7 cellular contexts compared by ENCODE assay signal in the genomic region with DNA sequence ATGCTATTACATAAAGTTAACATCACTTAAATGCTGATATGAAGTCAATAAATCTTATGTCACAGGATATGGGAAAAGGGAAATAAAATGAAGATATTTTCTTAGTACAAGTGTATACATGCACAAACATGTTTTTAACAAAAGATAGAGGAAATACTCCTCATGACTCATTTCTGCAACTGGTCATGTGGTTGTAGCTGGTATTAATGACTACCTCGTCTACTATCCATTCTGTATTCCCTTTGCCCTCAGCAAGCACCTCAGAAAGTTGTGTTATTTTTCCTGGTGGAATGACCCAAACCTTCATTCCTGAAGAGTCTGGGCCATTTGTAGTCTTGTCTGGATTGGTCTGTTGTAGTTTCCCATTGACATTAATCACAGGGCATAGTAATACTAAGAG.
DNase-seq lines count a peak whose midpoint lies in the region; ATAC-seq and TF ChIP-seq lines count a peak whose summit lies in the region.
"Not testable (repeated sequence)": the region's sequence is repeated elsewhere in the genome, so short reads cannot be mapped to it uniquely, and the experiment has no call there.

No MANE protein-coding gene starts in this region.

- peaks cover 22% of the 10 kb centered on the region for H3K9me3 Mint-ChIP-seq in HFFc6
- not testable (repeated sequence) for H3K9me3 Mint-ChIP-seq in MCF 10A (ENCODE audit: unreplicated experiment)

- ATAC-seq in RWPE2 (ENCODE audit: low read depth) = peak; percentile 64; the same call in 2 of the 3 replicates

- H3K27ac ChIP-seq in RWPE2 (ENCODE audit: poor library complexity, severe bottlenecking) = peak overlapping the region; percentile 47

- H3K27ac Mint-ChIP-seq in HFFc6 (peak overlapping the region; percentile 35), MCF 10A (ENCODE audit: low read depth, unreplicated experiment) (peak overlapping the region; percentile 81)

- H3K9me3 ChIP-seq in RWPE2 (ENCODE audit: severe bottlenecking) = not testable (repeated sequence)

- CTCF ChIA-PET in MCF 10A (lab: Yijun Ruan, JAX) = not testable (repeated sequence)

- H3K4me3 Mint-ChIP-seq in HFFc6; MCF 10A (ENCODE audit: unreplicated experiment): not testable (repeated sequence)

- POLR2A ChIA-PET in MCF 10A (lab: Yijun Ruan, JAX) = not testable (repeated sequence)

- H3K27me3 Mint-ChIP-seq in HFFc6 (ENCODE audit: insufficient read depth); MCF 10A (ENCODE audit: insufficient read depth, unreplicated experiment): not testable (repeated sequence)

- TF ChIP-seq CTCF in HFFc6 (IDR thresholded peaks at IDR 0.05); RWPE2 (IDR thresholded peaks at IDR 0.05; ENCODE audit: poor library complexity, severe bottlenecking); MCF 10A (IDR thresholded peaks at IDR 0.05; ENCODE audit: unreplicated experiment); epithelial cell of esophagus (IDR thresholded peaks at IDR 0.05; ENCODE audit: insufficient read depth, low read depth, low read length, missing control alignments); fibroblast of mammary gland (conservative IDR thresholded peaks at IDR 0.05; ENCODE audit: control insufficient read depth, insufficient read depth, low read depth, low read length): not testable (repeated sequence)

- DNase-seq in EH (ENCODE audit: low read depth) = peak; percentile 2
- DNase-seq in HFFc6 = peak; percentile 18
- not testable (repeated sequence) for DNase-seq in RWPE2 (ENCODE audit: low spot score)
- DNase-seq in MCF 10A (ENCODE audit: unreplicated experiment) = peak; percentile 21
- peak; percentile 79 for DNase-seq in epithelial cell of esophagus (ENCODE audit: low read depth)
- peak; percentile 10 for DNase-seq in fibroblast of mammary gland (ENCODE audit: low read depth)
- peak; percentile 20 for DNase-seq in kidney tubule cell (ENCODE audit: low spot score)

- not testable (repeated sequence) for H3K4me1 ChIP-seq in RWPE2 (ENCODE audit: insufficient read depth, poor library complexity, severe bottlenecking)

- not testable (repeated sequence) for H3K36me3 ChIP-seq in RWPE2 (ENCODE audit: low read depth)

- not testable (repeated sequence) for H3K27me3 ChIP-seq in RWPE2 (ENCODE audit: insufficient read depth, poor library complexity, severe bottlenecking)

- not testable (repeated sequence) for BruUV-seq in MCF 10A (replicated peaks; lab: Mats Ljungman, UMichigan)

- H3K36me3 Mint-ChIP-seq in HFFc6 (ENCODE audit: low read depth) = peaks cover 32% of the 10 kb centered on the region
- H3K36me3 Mint-ChIP-seq in MCF 10A (ENCODE audit: insufficient read depth, unreplicated experiment) = not testable (repeated sequence)

- not testable (repeated sequence) for H3K4me3 ChIP-seq in RWPE2 (ENCODE audit: severe bottlenecking); epithelial cell of esophagus (ENCODE audit: low read length); fibroblast of mammary gland (ENCODE audit: control insufficient read depth, low read depth, low read length)

- intact Hi-C loops in MCF 10A (cut with micrococcal nuclease) = not testable (repeated sequence)

- H3K4me1 Mint-ChIP-seq in HFFc6 (ENCODE audit: low read depth) (peaks cover 18% of the 10 kb centered on the region), MCF 10A (ENCODE audit: insufficient read depth, unreplicated experiment) (peaks cover 11% of the 10 kb centered on the region)
